10 cellular contexts compared by ENCODE assay signal in genomic region chr3:50170689-50171088, GRCh38. TPM values are rescaled to one million over a fixed set of nuclear protein-coding genes. Genes with fewer than 3 reads are reported as not detected.
DNase-seq lines count a peak whose midpoint lies in the region; ATAC-seq and TF ChIP-seq lines count a peak whose summit lies in the region.
"Had no signal": no experiment of that assay in that cellular context is flagged by ENCODE, and none has a peak within 500 bp of the region (broad histone marks: within the 10 kb centered on the region; RNA-seq: fewer than 3 reads in every experiment).

No MANE protein-coding gene starts in this region.

- DNase-seq in CD1c-positive myeloid dendritic cell (ENCODE audit: extremely low spot score) (peak; percentile 34), SJSA1 (ENCODE audit: low read depth in 1 of 2, low spot score in 2 of 2) (peak in 1 of 2 experiments; percentile 73), fibroblast of mammary gland (ENCODE audit: low read depth) (peak; percentile 79), osteoblast (ENCODE audit: insufficient read length, low spot score, missing footprints) (peak; percentile 97), kidney glomerular epithelial cell (lab: John Stamatoyannopoulos, UW) (no peak), islet precursor cell (no peak)
- no peak for DNase-seq in stimulated activated naive B cell treated with anti-CD40 and anti-IgM and Interleukin-4, amounts not matched to agents 10 μg/mL and 1 μg/mL and 100 μg/mL, for 72 hours
- DNase-seq: activated naive CD8-positive, alpha-beta T cell treated with anti-CD3 and anti-CD28 coated beads for 36 hours had no signal

- no peak for ATAC-seq in stimulated activated naive B cell treated with anti-CD40 and anti-IgM and Interleukin-4, amounts not matched to agents 10 μg/mL and 1 μg/mL and 100 μg/mL, for 72 hours (replicated peaks)
- ATAC-seq in HG03097 (IDR thresholded peaks at IDR 0.05; ENCODE audit: low FRiP score, unreplicated experiment), result no peak

- H3K4me3 ChIP-seq in SJSA1 (no peak overlapping the region), fibroblast of mammary gland (ENCODE audit: control insufficient read depth, low read depth, low read length) (no peak overlapping the region), osteoblast (ENCODE audit: insufficient read depth, low read length) (no peak overlapping the region)
- H3K4me3 ChIP-seq: thoracic aorta had no signal

- no peak overlapping the region for H3K4me3 Mint-ChIP-seq in stimulated activated naive B cell treated with anti-CD40 and anti-IgM and Interleukin-4, amounts not matched to agents 10 μg/mL and 1 μg/mL and 100 μg/mL, for 72 hours
- H3K4me3 Mint-ChIP-seq: activated naive CD8-positive, alpha-beta T cell treated with anti-CD3 and anti-CD28 coated beads for 36 hours had no signal

- TF ChIP-seq CTCF in fibroblast of mammary gland (conservative IDR thresholded peaks at IDR 0.05; ENCODE audit: control insufficient read depth, insufficient read depth, low read depth, low read length), result no peak
- TF ChIP-seq CTCF in osteoblast (IDR thresholded peaks at IDR 0.05; ENCODE audit: extremely low read depth, low read depth, low read length), result no peak

- H3K36me3 Mint-ChIP-seq in stimulated activated naive B cell treated with anti-CD40 and anti-IgM and Interleukin-4, amounts not matched to agents 10 μg/mL and 1 μg/mL and 100 μg/mL, for 72 hours, result no peaks in the 10 kb centered on the region
- H3K36me3 Mint-ChIP-seq: activated naive CD8-positive, alpha-beta T cell treated with anti-CD3 and anti-CD28 coated beads for 36 hours had no signal

- H3K4me1 ChIP-seq in SJSA1 (replicated peaks) (peaks cover 9% of the 10 kb centered on the region), osteoblast (ENCODE audit: insufficient read depth, low read length) (peaks cover 34% of the 10 kb centered on the region)

- no peaks in the 10 kb centered on the region for H3K27me3 ChIP-seq in SJSA1 (replicated peaks)
- H3K27me3 ChIP-seq in osteoblast (ENCODE audit: insufficient read depth, low read length), result no peaks in the 10 kb centered on the region

- H3K9me3 Mint-ChIP-seq in stimulated activated naive B cell treated with anti-CD40 and anti-IgM and Interleukin-4, amounts not matched to agents 10 μg/mL and 1 μg/mL and 100 μg/mL, for 72 hours, result no peaks in the 10 kb centered on the region
- H3K9me3 Mint-ChIP-seq: activated naive CD8-positive, alpha-beta T cell treated with anti-CD3 and anti-CD28 coated beads for 36 hours had no signal

- peaks cover 0 to 7% of the 10 kb centered on the region in 2 donors for H3K27me3 Mint-ChIP-seq in stimulated activated naive B cell treated with anti-CD40 and anti-IgM and Interleukin-4, amounts not matched to agents 10 μg/mL and 1 μg/mL and 100 μg/mL, for 72 hours
- H3K27me3 Mint-ChIP-seq: activated naive CD8-positive, alpha-beta T cell treated with anti-CD3 and anti-CD28 coated beads for 36 hours had no signal

- H3K27ac Mint-ChIP-seq in stimulated activated naive B cell treated with anti-CD40 and anti-IgM and Interleukin-4, amounts not matched to agents 10 μg/mL and 1 μg/mL and 100 μg/mL, for 72 hours, result no peak overlapping the region
- H3K27ac Mint-ChIP-seq: activated naive CD8-positive, alpha-beta T cell treated with anti-CD3 and anti-CD28 coated beads for 36 hours had no signal

- no peak overlapping the region for H3K4me2 ChIP-seq in osteoblast (ENCODE audit: insufficient read depth, low read length)

- H2AFZ ChIP-seq in osteoblast (ENCODE audit: low read length), result peak overlapping the region; percentile 64

- H3K36me3 ChIP-seq in SJSA1, result no peaks in the 10 kb centered on the region
- no peaks in the 10 kb centered on the region for H3K36me3 ChIP-seq in osteoblast (ENCODE audit: insufficient read depth, low read length)

- H3K4me1 Mint-ChIP-seq in stimulated activated naive B cell treated with anti-CD40 and anti-IgM and Interleukin-4, amounts not matched to agents 10 μg/mL and 1 μg/mL and 100 μg/mL, for 72 hours, result peaks cover 1 to 5% of the 10 kb centered on the region in 2 donors
- H3K4me1 Mint-ChIP-seq: activated naive CD8-positive, alpha-beta T cell treated with anti-CD3 and anti-CD28 coated beads for 36 hours had no signal

- peak overlapping the region; percentile 42 for H3K27ac ChIP-seq in SJSA1
- H3K27ac ChIP-seq in osteoblast (ENCODE audit: low read depth, low read length), result peak overlapping the region; percentile 95
- H3K27ac ChIP-seq: thoracic aorta had no signal

- peaks cover 45% of the 10 kb centered on the region for H3K79me2 ChIP-seq in osteoblast (ENCODE audit: insufficient read depth, low read length)

- H3K9me3 ChIP-seq in SJSA1 (replicated peaks), result no peaks in the 10 kb centered on the region
- H3K9me3 ChIP-seq in osteoblast (ENCODE audit: low read depth, low read length), result no peaks in the 10 kb centered on the region
- H3K9me3 ChIP-seq: thoracic aorta had no signal

- no peaks in the 10 kb centered on the region for H4K20me1 ChIP-seq in osteoblast (ENCODE audit: insufficient read depth, low read length)

RNA-seq across cellular contexts. Expression of gene SEMA3F, which starts 15.6 kb away (rescaled TPM):
- total RNA-seq in SJSA1 (2014; rRNA removed; shearing (Covaris generic)), result 0.58 and 1.9 TPM in 2 replicates
- 5.1 and 16.5 TPM in 2 replicates for total RNA-seq in osteoblast

RNA-seq across cellular contexts. Expression of gene GNAT1, which starts 20.7 kb away (rescaled TPM):
- not detected in 2 replicates for total RNA-seq in SJSA1 (2014; rRNA removed; shearing (Covaris generic))
- total RNA-seq in osteoblast, result not detected in 2 replicates

RNA-seq across cellular contexts. Expression of gene SLC38A3, which starts 34.4 kb away (rescaled TPM):
- not detected in 2 replicates for total RNA-seq in SJSA1 (2014; rRNA removed; shearing (Covaris generic))
- total RNA-seq in osteoblast, result 0.29 and 0.36 TPM in 2 replicates

Comparison
In these comparisons a context has a peak if more than half of its experiments do, and no peak if none do; other contexts are left out.
1. DNase-seq: peak in CD1c-positive myeloid dendritic cell (single experiment), fibroblast of mammary gland (single experiment) and osteoblast (single experiment); none in kidney glomerular epithelial cell (single experiment), stimulated activated naive B cell treated with anti-CD40 and anti-IgM and Interleukin-4, amounts not matched to agents 10 μg/mL and 1 μg/mL and 100 μg/mL, for 72 hours (single experiment) and islet precursor cell (single experiment).